27 cellular contexts compared by ENCODE assay signal in the genomic region with DNA sequence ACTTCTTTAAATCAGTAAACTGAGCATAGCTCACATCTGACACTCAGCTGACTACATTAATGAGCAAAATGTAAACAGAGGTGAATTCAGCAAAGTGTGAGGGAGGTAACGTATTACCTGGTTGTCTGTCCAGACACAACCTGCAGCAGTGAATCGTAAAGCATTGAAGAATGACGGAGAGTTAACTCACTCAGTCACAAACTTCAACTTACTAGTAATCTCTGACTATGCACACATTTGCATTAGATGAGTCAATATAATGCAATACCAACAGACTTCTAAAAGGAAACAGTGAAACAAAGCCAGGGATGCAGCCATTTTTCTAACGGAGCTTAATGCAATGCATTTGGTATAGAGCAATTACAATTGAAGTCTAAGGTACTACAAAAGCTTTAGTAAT. TPM values are rescaled to one million over a fixed set of nuclear protein-coding genes. Genes with fewer than 3 reads are reported as not detected.
A peak's percentile ranks its signal among the peaks of the same experiment; 100 is the strongest.
DNase-seq lines count a peak whose midpoint lies in the region; ATAC-seq lines count a peak whose summit lies in the region.
"Had no signal": no experiment of that assay in that cellular context is flagged by ENCODE, and none has a peak within 500 bp of the region (broad histone marks: within the 10 kb centered on the region; RNA-seq: fewer than 3 reads in every experiment).

No MANE protein-coding gene starts in this region.

- no peak overlapping the region for H3K9ac ChIP-seq in adipocyte (ENCODE audit: low read length)
- H3K9ac ChIP-seq: BLaER1 had no signal

- H3K36me3 ChIP-seq in adipocyte (ENCODE audit: control insufficient read depth, insufficient read depth, low read length, severe bottlenecking): peaks cover 77% of the 10 kb centered on the region

- intact Hi-C loops in activated T-helper 2 cell treated with anti-CD3 and anti-CD28 coated beads, Interferon-gamma antibody, Interleukin-2, Interleukin-4, amounts not matched to agents 10 μg/mL and 5 μg/mL and 100 μg/mL, durations not matched to agents 14 hours and 24 hours and 36 hours (cut with micrococcal nuclease): no loop called here

- no peaks in the 10 kb centered on the region for H3K27me3 Mint-ChIP-seq in activated T-cell treated with anti-CD3 and anti-CD28 coated beads, Interleukin-2, amount 50 U/mL, for 72 hours (ENCODE audit: low read depth)
- no peaks in the 10 kb centered on the region for H3K27me3 Mint-ChIP-seq in activated T-helper 2 cell treated with anti-CD3 and anti-CD28 coated beads, Interferon-gamma antibody, Interleukin-2, Interleukin-4, amounts not matched to agents 10 μg/mL and 5 μg/mL and 100 μg/mL, durations not matched to agents 14 hours and 24 hours and 36 hours (ENCODE audit: low read depth)
- H3K27me3 Mint-ChIP-seq: CD4-positive, alpha-beta T cell; IgD-negative memory B cell had no signal

- peaks cover 7 to 9% of the 10 kb centered on the region in 2 donors for H3K36me3 Mint-ChIP-seq in activated T-cell treated with anti-CD3 and anti-CD28 coated beads, Interleukin-2, amount 50 U/mL, for 72 hours (ENCODE audit: insufficient read depth in 2 of 2)
- peaks cover 44% of the 10 kb centered on the region for H3K36me3 Mint-ChIP-seq in activated T-helper 2 cell treated with anti-CD3 and anti-CD28 coated beads, Interferon-gamma antibody, Interleukin-2, Interleukin-4, amounts not matched to agents 10 μg/mL and 5 μg/mL and 100 μg/mL, durations not matched to agents 14 hours and 24 hours and 36 hours (ENCODE audit: low read depth)

- no peaks in the 10 kb centered on the region for H3K27me3 ChIP-seq in adipocyte (replicated peaks; ENCODE audit: control insufficient read depth, insufficient read depth, low read length)
- H3K27me3 ChIP-seq: BLaER1 had no signal

- H3K4me3 Mint-ChIP-seq in activated T-cell treated with anti-CD3 and anti-CD28 coated beads, Interleukin-2, amount 50 U/mL, for 72 hours: no peak overlapping the region
- H3K4me3 Mint-ChIP-seq in activated T-helper 2 cell treated with anti-CD3 and anti-CD28 coated beads, Interferon-gamma antibody, Interleukin-2, Interleukin-4, amounts not matched to agents 10 μg/mL and 5 μg/mL and 100 μg/mL, durations not matched to agents 14 hours and 24 hours and 36 hours (ENCODE audit: low read depth): no peak overlapping the region
- H3K4me3 Mint-ChIP-seq: CD4-positive, alpha-beta T cell; GM23338; IgD-negative memory B cell had no signal

- no peaks in the 10 kb centered on the region for H3K9me3 ChIP-seq in adipocyte (ENCODE audit: control insufficient read depth, low read length)
- H3K9me3 ChIP-seq: HAP-1 had no signal

- DNase-seq in activated T-cell treated with anti-CD3 and anti-CD28 coated beads, Interleukin-2, amount 50 U/mL, for 72 hours: no peak
- DNase-seq in activated T-cell treated with anti-CD3 and anti-CD28 coated beads, Interleukin-2, amount 50 U/mL, for 1 hour: no peak
- peak; percentile 10 for DNase-seq in adipocyte (ENCODE audit: low read depth)
- DNase-seq in MV-4-11 (lab: John Stamatoyannopoulos, UW): no peak
- DNase-seq in NCI-H82 (lab: John Stamatoyannopoulos, UW): no peak
- no peak for DNase-seq in activated T-helper 2 cell treated with anti-CD3 and anti-CD28 coated beads, Interferon-gamma antibody, Interleukin-2, Interleukin-4, amounts not matched to agents 10 μg/mL and 5 μg/mL and 100 μg/mL, durations not matched to agents 14 hours and 24 hours and 36 hours (ENCODE audit: low spot score)
- DNase-seq: ACHN; CD4-positive, alpha-beta T cell; COR-L47; DMS 273 treated with DMSO at 0.1 percent for 48 hours; DMS79 treated with DMSO at 0.1 percent for 48 hours; Karpas-422; NCI-H1694; NCI-H2081 treated with DMSO at 0.1 percent for 48 hours; NCI-H2171 treated with DMSO at 0.1 percent for 48 hours; NCI-H446; NCI-H526; OCI-M1; SHP77 treated with DMSO at 0.1 percent for 48 hours had no signal

- H3K4me1 ChIP-seq in adipocyte (ENCODE audit: control insufficient read depth, insufficient read depth, low read length): no peaks in the 10 kb centered on the region
- H3K4me1 ChIP-seq: HAP-1 had no signal

- peaks cover 24% of the 10 kb centered on the region for H3K4me1 Mint-ChIP-seq in activated T-cell treated with anti-CD3 and anti-CD28 coated beads, Interleukin-2, amount 50 U/mL, for 72 hours (ENCODE audit: low read depth)
- peaks cover 16% of the 10 kb centered on the region for H3K4me1 Mint-ChIP-seq in activated T-helper 2 cell treated with anti-CD3 and anti-CD28 coated beads, Interferon-gamma antibody, Interleukin-2, Interleukin-4, amounts not matched to agents 10 μg/mL and 5 μg/mL and 100 μg/mL, durations not matched to agents 14 hours and 24 hours and 36 hours (ENCODE audit: low read depth)
- H3K4me1 Mint-ChIP-seq: GM23338 had no signal

- H3K4me3 ChIP-seq in adipocyte (ENCODE audit: low read length): no peak overlapping the region
- H3K4me3 ChIP-seq: BLaER1, GM12878, GM23338, HAP-1, SK-N-MC had no signal

- ATAC-seq in activated T-cell treated with anti-CD3 and anti-CD28 coated beads, Interleukin-2, amount 50 U/mL, for 72 hours (replicated peaks in 1 of 2): no peak
- peak; percentile 90 for ATAC-seq in esophagus mucosa
- no peak for ATAC-seq in GM21423 (IDR thresholded peaks at IDR 0.05; ENCODE audit: unreplicated experiment)
- ATAC-seq: GM12878, GM23338 had no signal

- no peaks in the 10 kb centered on the region for H3K9me3 Mint-ChIP-seq in activated T-cell treated with anti-CD3 and anti-CD28 coated beads, Interleukin-2, amount 50 U/mL, for 72 hours
- H3K9me3 Mint-ChIP-seq in activated T-helper 2 cell treated with anti-CD3 and anti-CD28 coated beads, Interferon-gamma antibody, Interleukin-2, Interleukin-4, amounts not matched to agents 10 μg/mL and 5 μg/mL and 100 μg/mL, durations not matched to agents 14 hours and 24 hours and 36 hours: no peaks in the 10 kb centered on the region
- H3K9me3 Mint-ChIP-seq: CD4-positive, alpha-beta T cell; GM23338; IgD-negative memory B cell had no signal

- peak overlapping the region; percentile 24 for H3K27ac Mint-ChIP-seq in activated T-cell treated with anti-CD3 and anti-CD28 coated beads, Interleukin-2, amount 50 U/mL, for 72 hours
- no peak overlapping the region for H3K27ac Mint-ChIP-seq in activated T-helper 2 cell treated with anti-CD3 and anti-CD28 coated beads, Interferon-gamma antibody, Interleukin-2, Interleukin-4, amounts not matched to agents 10 μg/mL and 5 μg/mL and 100 μg/mL, durations not matched to agents 14 hours and 24 hours and 36 hours
- H3K27ac Mint-ChIP-seq: CD4-positive, alpha-beta T cell; GM23338; IgD-negative memory B cell had no signal

RNA-seq across cellular contexts. Expression of a gene that starts 40.0 kb away (rescaled TPM):
- 10 to 100 TPM; 11.9 to 13.2 TPM for total RNA-seq in activated T-cell treated with anti-CD3 and anti-CD28 coated beads, Interleukin-2, amount 50 U/mL, for 72 hours
- total RNA-seq in esophagus mucosa: 1.8 TPM
- total RNA-seq in activated T-helper 2 cell treated with anti-CD3 and anti-CD28 coated beads, Interferon-gamma antibody, Interleukin-2, Interleukin-4, amounts not matched to agents 10 μg/mL and 5 μg/mL and 100 μg/mL, durations not matched to agents 14 hours and 24 hours and 36 hours: 19.6 and 19.9 TPM in 2 replicates
